In genomic region chr12:52200086-52200782, GRCh38 we compare ENCODE assay signal across 13 cellular contexts. TPM values are rescaled to one million over a fixed set of nuclear protein-coding genes. Genes with fewer than 3 reads are reported as not detected.
DNase-seq lines count a peak whose midpoint lies in the region; ATAC-seq and TF ChIP-seq lines count a peak whose summit lies in the region.
"Had no signal": no experiment of that assay in that cellular context is flagged by ENCODE, and none has a peak within 500 bp of the region (broad histone marks: within the 10 kb centered on the region; RNA-seq: fewer than 3 reads in every experiment).

No MANE protein-coding gene starts in this region.

- no peaks in the 10 kb centered on the region; a peak in 1 of 7 replicates for H3K36me3 Mint-ChIP-seq in H9 (ENCODE audit: insufficient read depth in 1 of 3, low read depth in 3 of 3)
- H3K36me3 Mint-ChIP-seq: activated naive CD4-positive, alpha-beta T cell treated with anti-CD3 and anti-CD28 coated beads, Interleukin-2, amount 50 U/mL, for 24 hours had no signal

- H4K8ac ChIP-seq in H9 (replicated peaks; ENCODE audit: insufficient read length, low read depth, low read length) (no peak overlapping the region), neuronal stem cell (ENCODE audit: low read depth, low read length) (no peak overlapping the region)

- TF ChIP-seq CTCF in H9 (conservative IDR thresholded peaks at IDR 0.05), result no peak

- DNase-seq in H9, result peak; percentile 91
- DNase-seq in NCI-H82 treated with DMSO at 0.1 percent for 48 hours (lab: John Stamatoyannopoulos, UW; ENCODE audit: unreplicated experiment), result peak; percentile 43
- DNase-seq in epithelial cell of prostate (ENCODE audit: low read depth, low spot score), result no peak
- no peak for DNase-seq in neuronal stem cell (ENCODE audit: low spot score)
- DNase-seq in stimulated activated CD4-positive, alpha-beta T cell treated with anti-CD3 and anti-CD28 coated beads, Interleukin-4, amount 100 ng/mL, for 4 hours, result no peak
- DNase-seq: activated CD4-positive, alpha-beta T cell treated with anti-CD3 and anti-CD28 coated beads, Interleukin-2, amount 10 ng/mL, durations not matched to agents 7 days and 5 days; DMS79; effector memory CD8-positive, alpha-beta T cell; SHP77; stimulated activated CD4-positive, alpha-beta T cell treated with anti-CD3 and anti-CD28 coated beads, Interleukin-2, amount 100 ng/mL, for 24 hours had no signal

- H3K4me3 Mint-ChIP-seq in H9, result no peak overlapping the region
- H3K4me3 Mint-ChIP-seq: activated CD4-positive, alpha-beta T cell treated with anti-CD3 and anti-CD28 coated beads, Interleukin-2, amount 10 ng/mL, durations not matched to agents 7 days and 5 days; activated naive CD4-positive, alpha-beta T cell treated with anti-CD3 and anti-CD28 coated beads, Interleukin-2, amount 50 U/mL, for 24 hours; effector memory CD8-positive, alpha-beta T cell had no signal

- no peak overlapping the region for H3K56ac ChIP-seq in H9 (ENCODE audit: insufficient read length, low read depth, low read length)

- H2BK5ac ChIP-seq in H9 (ENCODE audit: insufficient read length, low read length), result no peak overlapping the region
- no peak overlapping the region for H2BK5ac ChIP-seq in neuronal stem cell (ENCODE audit: low read length)

- H3K9ac ChIP-seq in H9 (ENCODE audit: extremely low read depth, insufficient read length, low read length) (no peak overlapping the region), neuronal stem cell (ENCODE audit: low read depth, low read length, poor library complexity) (no peak overlapping the region)

- H3K4me1 ChIP-seq in H9 (ENCODE audit: insufficient read depth, low read length), result peaks cover 3% of the 10 kb centered on the region; the same call in 1 of the 2 replicates
- H3K4me1 ChIP-seq in neuronal stem cell (ENCODE audit: control insufficient read depth in 2 of 2, insufficient read depth in 1 of 2, low read depth in 1 of 2, low read length in 2 of 2), result peaks cover 2 to 28% of the 10 kb centered on the region in 2 donors

- H2BK15ac ChIP-seq in H9 (ENCODE audit: low read depth, low read length) (no peak overlapping the region), neuronal stem cell (ENCODE audit: low read length) (no peak overlapping the region)

- no peak overlapping the region for H3T11ph ChIP-seq in H9 (ENCODE audit: low read length)

- H4K91ac ChIP-seq in H9 (ENCODE audit: insufficient read length, low read depth, low read length) (no peak overlapping the region), neuronal stem cell (ENCODE audit: low read depth, low read length, poor library complexity) (no peak overlapping the region)

- no peak overlapping the region for H3K27ac ChIP-seq in H9 (ENCODE audit: insufficient read length, low read depth, low read length)
- H3K27ac ChIP-seq in epithelial cell of prostate, result peak overlapping the region; percentile 83
- H3K27ac ChIP-seq in neuronal stem cell (replicated peaks; ENCODE audit: low read length), result no peak overlapping the region

- H3K14ac ChIP-seq in H9 (ENCODE audit: insufficient read depth, low read length) (no peak overlapping the region; the same call in 1 of the 2 replicates), neuronal stem cell (ENCODE audit: low read length) (no peak overlapping the region)

- no CpG with 5 or more reads among the region's 13 CpGs for WGBS in H9 (ENCODE audit: extremely low coverage, insufficient read length, low lambda C conversion rate)
- WGBS in neuronal stem cell (ENCODE audit: extremely low coverage in 2 of 2, insufficient read length in 2 of 2, insufficient replicate concordance in 1 of 2), 2 donors, result no CpG with 5 or more reads among the region's 13 CpGs

- H3K27ac Mint-ChIP-seq in H9, result no peak overlapping the region
- H3K27ac Mint-ChIP-seq: activated CD4-positive, alpha-beta T cell treated with anti-CD3 and anti-CD28 coated beads, Interleukin-2, amount 10 ng/mL, durations not matched to agents 7 days and 5 days; activated naive CD4-positive, alpha-beta T cell treated with anti-CD3 and anti-CD28 coated beads, Interleukin-2, amount 50 U/mL, for 24 hours had no signal

- H3K23ac ChIP-seq in H9 (ENCODE audit: insufficient read length, low read depth, low read length) (no peak overlapping the region), neuronal stem cell (ENCODE audit: low read depth, low read length, poor library complexity) (no peak overlapping the region)

- no peaks in the 10 kb centered on the region for H3K36me3 ChIP-seq in neuronal stem cell (replicated peaks in 1 of 2; ENCODE audit: control insufficient read depth in 2 of 2, insufficient read depth in 2 of 2, low read length in 2 of 2)

- H2AFZ ChIP-seq in H9 (ENCODE audit: low read length), result no peak overlapping the region
- no peak overlapping the region for H2AFZ ChIP-seq in neuronal stem cell (ENCODE audit: low read length)

- H3K4me1 Mint-ChIP-seq in H9, result peaks cover 10 to 41% of the 10 kb centered on the region in 2 experiments
- H3K4me1 Mint-ChIP-seq: activated CD4-positive, alpha-beta T cell treated with anti-CD3 and anti-CD28 coated beads, Interleukin-2, amount 10 ng/mL, durations not matched to agents 7 days and 5 days had no signal

- peaks cover 1% of the 10 kb centered on the region; the same call in 1 of the 2 replicates for H3K27me3 Mint-ChIP-seq in H9 (ENCODE audit: low read depth)
- H3K27me3 Mint-ChIP-seq: activated naive CD4-positive, alpha-beta T cell treated with anti-CD3 and anti-CD28 coated beads, Interleukin-2, amount 50 U/mL, for 24 hours had no signal

- H4K20me1 ChIP-seq in H9 (ENCODE audit: control insufficient read depth, insufficient read depth, insufficient read length), result no peaks in the 10 kb centered on the region

- no peak overlapping the region for H2BK20ac ChIP-seq in H9 (ENCODE audit: low read depth, low read length, poor library complexity, severe bottlenecking)

- ATAC-seq in HG03095 (IDR thresholded peaks at IDR 0.05; ENCODE audit: unreplicated experiment), result no peak
- ATAC-seq in GM21381 (IDR thresholded peaks at IDR 0.05; ENCODE audit: unreplicated experiment), result no peak
- ATAC-seq: effector memory CD8-positive, alpha-beta T cell had no signal

- H3K4me2 ChIP-seq in H9 (ENCODE audit: insufficient read depth, insufficient read length, low read length) (no peak overlapping the region), neuronal stem cell (ENCODE audit: insufficient read depth, low read length, poor library complexity, severe bottlenecking) (no peak overlapping the region)

- no peak overlapping the region for H2BK120ac ChIP-seq in H9 (ENCODE audit: low read depth, low read length, poor library complexity, severe bottlenecking)
- H2BK120ac ChIP-seq in neuronal stem cell (ENCODE audit: low read depth, low read length), result no peak overlapping the region

- H3K18ac ChIP-seq in H9 (ENCODE audit: insufficient read length, low read depth, low read length), result no peak overlapping the region
- peak overlapping the region; percentile 18 for H3K18ac ChIP-seq in neuronal stem cell (ENCODE audit: low read length)

- H3K27me3 ChIP-seq in H9 (ENCODE audit: insufficient read depth, low read length) (no peaks in the 10 kb centered on the region), neuronal stem cell (ENCODE audit: control insufficient read depth in 3 of 3, insufficient read depth in 3 of 3, low read depth in 1 of 3, low read length in 3 of 3) (peaks cover 0 to 56% (median 0%) of the 10 kb centered on the region in 3 experiments)

- no peak overlapping the region for H2BK12ac ChIP-seq in H9 (ENCODE audit: insufficient read length, low read depth, low read length)
- H2BK12ac ChIP-seq in neuronal stem cell (ENCODE audit: low read length), result no peak overlapping the region

- H3K4ac ChIP-seq in H9 (ENCODE audit: low read depth, low read length) (no peak overlapping the region), neuronal stem cell (ENCODE audit: low read length) (no peak overlapping the region)

- no peaks in the 10 kb centered on the region for H3K79me2 ChIP-seq in H9 (ENCODE audit: insufficient read depth, low read length)

- H3K9me3 Mint-ChIP-seq in H9, result no peaks in the 10 kb centered on the region
- H3K9me3 Mint-ChIP-seq: activated CD4-positive, alpha-beta T cell treated with anti-CD3 and anti-CD28 coated beads, Interleukin-2, amount 10 ng/mL, durations not matched to agents 7 days and 5 days; activated naive CD4-positive, alpha-beta T cell treated with anti-CD3 and anti-CD28 coated beads, Interleukin-2, amount 50 U/mL, for 24 hours; effector memory CD8-positive, alpha-beta T cell had no signal

- H3K23me2 ChIP-seq in H9 (ENCODE audit: insufficient read length, low read depth, low read length, poor library complexity, severe bottlenecking), result no peaks in the 10 kb centered on the region

- H2AK5ac ChIP-seq in H9 (ENCODE audit: insufficient read length, low read length) (no peak overlapping the region), neuronal stem cell (ENCODE audit: low read depth, low read length) (peak overlapping the region; percentile 66)

- no peak overlapping the region for H4K5ac ChIP-seq in H9 (ENCODE audit: insufficient read length, low read depth, low read length)

- H3K9me3 ChIP-seq in H9 (ENCODE audit: control insufficient read depth, low read depth, low read length), result no peaks in the 10 kb centered on the region
- no peaks in the 10 kb centered on the region for H3K9me3 ChIP-seq in neuronal stem cell (replicated peaks in 1 of 2; ENCODE audit: control insufficient read depth in 2 of 2, insufficient read depth in 1 of 2, low read depth in 1 of 2, low read length in 2 of 2)

- H3K79me1 ChIP-seq in H9 (ENCODE audit: insufficient read depth, low read depth, low read length, poor library complexity, severe bottlenecking) (no peaks in the 10 kb centered on the region), neuronal stem cell (ENCODE audit: low read depth, low read length) (no peaks in the 10 kb centered on the region)

- H3K4me3 ChIP-seq in neuronal stem cell (ENCODE audit: low read length in 2 of 2), result peak overlapping the region in 1 of 2 donors; percentile 26

RNA-seq across cellular contexts. Expression of gene KRT80, which starts 8.4 kb away (rescaled TPM):
- 0.07 TPM in 1 of 2 replicates, not detected in the other for total RNA-seq in H9 (2021)
- 0.07 TPM for polyA plus RNA-seq in neuronal stem cell (2013, experiment 1 of 2)
- polyA plus RNA-seq in neuronal stem cell (2013, experiment 2 of 2), result 0.07 TPM
- total RNA-seq: activated CD4-positive, alpha-beta T cell treated with anti-CD3 and anti-CD28 coated beads, Interleukin-2, amount 10 ng/mL, durations not matched to agents 7 days and 5 days had no signal

RNA-seq across cellular contexts. Expression of gene KRT7, which starts 32.8 kb away (rescaled TPM):
- 8.9 and 10.0 TPM in 2 replicates for total RNA-seq in H9 (2021)
- polyA plus RNA-seq in neuronal stem cell (2013, experiment 1 of 2), result 0.24 TPM
- 0.18 TPM for polyA plus RNA-seq in neuronal stem cell (2013, experiment 2 of 2)

Comparison
In these comparisons a context has a peak if more than half of its experiments do, and no peak if none do; other contexts are left out.
1. DNase-seq: peak in H9 (single experiment) and NCI-H82 treated with DMSO at 0.1 percent for 48 hours (single experiment); none in epithelial cell of prostate (single experiment), neuronal stem cell (single experiment) and stimulated activated CD4-positive, alpha-beta T cell treated with anti-CD3 and anti-CD28 coated beads, Interleukin-4, amount 100 ng/mL, for 4 hours (0 of 2).